23 cellular contexts compared by ENCODE assay signal in the genomic region with DNA sequence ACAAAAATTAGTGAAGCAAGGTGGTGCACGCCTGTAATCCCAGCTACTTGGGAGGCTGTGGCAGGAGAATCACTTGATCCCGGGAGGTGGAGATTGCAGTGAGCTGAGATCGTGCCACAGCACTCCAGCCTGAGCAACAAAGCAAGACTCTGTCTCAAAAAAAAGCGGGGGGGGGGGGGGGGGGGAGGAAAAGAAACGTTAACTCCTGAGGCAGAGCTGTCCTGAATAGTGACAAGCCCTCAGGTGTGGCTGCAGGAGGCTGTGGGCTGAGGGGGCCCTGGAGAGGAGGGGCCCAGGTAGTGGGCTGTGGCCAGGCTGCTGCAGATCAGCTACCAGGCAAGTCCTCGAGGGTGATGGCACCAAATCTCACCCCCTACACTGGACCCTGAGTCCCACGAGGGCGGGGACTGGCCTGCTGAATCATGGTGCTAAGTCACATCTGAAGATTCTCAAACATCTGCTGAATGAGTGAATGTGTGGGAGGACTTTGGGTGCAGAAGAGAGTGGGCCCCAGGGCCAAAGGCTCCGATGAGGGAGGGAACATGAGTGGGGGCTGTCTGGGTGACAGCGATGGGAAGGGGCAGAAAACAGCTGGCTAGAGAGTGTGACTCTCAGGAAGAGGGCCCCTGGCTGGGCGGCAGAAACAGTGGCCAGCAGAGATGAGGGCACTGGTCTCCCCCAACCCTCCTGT. TPM values are rescaled to one million over a fixed set of nuclear protein-coding genes. Genes with fewer than 3 reads are reported as not detected.
DNase-seq lines count a peak whose midpoint lies in the region; ATAC-seq and TF ChIP-seq lines count a peak whose summit lies in the region.
"Had no signal": no experiment of that assay in that cellular context is flagged by ENCODE, and none has a peak within 500 bp of the region (broad histone marks: within the 10 kb centered on the region; RNA-seq: fewer than 3 reads in every experiment).

No MANE protein-coding gene starts in this region.

- peak; percentile 55 for DNase-seq in AG08395 (ENCODE audit: low spot score)
- peak; percentile 41 for DNase-seq in HCEC 1CT
- peak; percentile 25 for DNase-seq in RPMI7951 (ENCODE audit: low read depth)
- DNase-seq in foreskin fibroblast, result peak; percentile 28 to 70
- DNase-seq in globus pallidus (ENCODE audit: low spot score), result no peak
- no peak for DNase-seq in activated CD4-positive, alpha-beta T cell treated with anti-CD3 and anti-CD28 coated beads for 1 hour
- no peak for DNase-seq in GM20000 (ENCODE audit: low spot score)
- DNase-seq: activated CD4-positive, alpha-beta T cell treated with anti-CD3 and anti-CD28 coated beads, Interleukin-2, amount 50 U/mL, for 4 hours; activated effector memory CD4-positive, alpha-beta T cell treated with anti-CD3 and anti-CD28 coated beads, Interleukin-2, amount 50 U/mL, for 16 hours; activated naive CD8-positive, alpha-beta T cell treated with anti-CD3 and anti-CD28 coated beads, Interleukin-2, amount 10 ng/mL, durations not matched to agents 7 days and 5 days; Calu3; DND-41; KBM-7; midbrain; natural killer cell; NCI-H1694 treated with DMSO at 0.1 percent for 48 hours; NCI-H774; ovary; retina; stimulated activated CD4-positive, alpha-beta T cell treated with anti-CD3 and anti-CD28 coated beads, Interleukin-4, amount 100 ng/mL, for 1 hour; stimulated activated naive B cell treated with anti-CD40 and anti-IgM and Interleukin-4, amounts not matched to agents 10 μg/mL and 1 μg/mL and 100 μg/mL, for 72 hours had no signal

- TF ChIP-seq CTCF in foreskin fibroblast (IDR thresholded peaks at IDR 0.05; ENCODE audit: low read depth, low read length), result no peak
- no peak for TF ChIP-seq CTCF in GM20000 (IDR thresholded peaks at IDR 0.05; ENCODE audit: extremely low read depth, missing control alignments)

- TF ChIP-seq POLR2A in GM18505 (IDR thresholded peaks at IDR 0.05; ENCODE audit: borderline replicate concordance, extremely low read depth, insufficient read depth, insufficient read length), result no peak

- ATAC-seq in GM18505 (IDR thresholded peaks at IDR 0.05; ENCODE audit: unreplicated experiment), result no peak
- ATAC-seq: natural killer cell; stimulated activated naive B cell treated with anti-CD40 and anti-IgM and Interleukin-4, amounts not matched to agents 10 μg/mL and 1 μg/mL and 100 μg/mL, for 72 hours had no signal

- H3K4me3 ChIP-seq in foreskin fibroblast (ENCODE audit: low read depth in 1 of 2, low read length in 2 of 2), result no peak overlapping the region
- H3K4me3 ChIP-seq: ovary, vagina had no signal

RNA-seq across cellular contexts. Expression of a gene that starts 24.6 kb away (rescaled TPM):
- total RNA-seq in RPMI7951 (2014; rRNA removed; shearing (Covaris generic)), result under 0.01 and 0.10 TPM in 2 replicates

RNA-seq across cellular contexts. Expression of a gene that starts 51.4 kb away (rescaled TPM):
- not detected in 2 replicates for total RNA-seq in RPMI7951 (2014; rRNA removed; shearing (Covaris generic))

RNA-seq across cellular contexts. Expression of a gene that starts 57.3 kb away (rescaled TPM):
- total RNA-seq in RPMI7951 (2014; rRNA removed; shearing (Covaris generic)), result 18.1 and 20.6 TPM in 2 replicates

RNA-seq across cellular contexts. Expression of a gene that starts 59.5 kb away (rescaled TPM):
- total RNA-seq in RPMI7951 (2014; rRNA removed; shearing (Covaris generic)), result 235 and 336 TPM in 2 replicates

Comparison
In these comparisons a context has a peak if more than half of its experiments do, and no peak if none do; other contexts are left out.
1. DNase-seq: peak in AG08395 (single experiment), HCEC 1CT (single experiment), RPMI7951 (single experiment) and foreskin fibroblast (2 of 2); none in globus pallidus (single experiment), activated CD4-positive, alpha-beta T cell treated with anti-CD3 and anti-CD28 coated beads for 1 hour (single experiment) and GM20000 (single experiment).